ENCODE assay signal across 1 cellular context in the genomic region with DNA sequence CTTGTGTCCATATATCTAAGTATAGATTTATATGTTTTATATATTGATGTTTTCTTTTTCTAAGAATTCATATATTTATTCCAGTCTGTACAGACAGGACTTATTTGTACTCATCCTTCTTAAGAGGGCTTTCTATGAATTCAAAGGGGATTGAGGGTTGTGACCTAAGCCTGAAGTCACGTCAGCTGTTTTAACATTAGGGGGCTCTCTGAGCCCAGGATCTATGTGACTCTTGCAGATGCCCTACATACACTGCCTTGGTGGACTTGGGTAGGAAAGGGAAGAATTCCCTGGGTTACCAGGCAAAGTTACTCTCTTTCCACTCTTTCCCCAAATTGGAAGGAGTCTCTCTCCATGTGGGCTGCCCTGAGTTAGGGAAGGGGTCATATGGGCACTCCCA.
TF ChIP-seq lines count a peak whose summit lies in the region.

No MANE protein-coding gene starts in this region.

TF ChIP-seq in GM23338, 12 proteins besides CTCF, POLR2A, EP300 and RAD21 (continued from another document):
- TF ChIP-seq, protein P1, sequence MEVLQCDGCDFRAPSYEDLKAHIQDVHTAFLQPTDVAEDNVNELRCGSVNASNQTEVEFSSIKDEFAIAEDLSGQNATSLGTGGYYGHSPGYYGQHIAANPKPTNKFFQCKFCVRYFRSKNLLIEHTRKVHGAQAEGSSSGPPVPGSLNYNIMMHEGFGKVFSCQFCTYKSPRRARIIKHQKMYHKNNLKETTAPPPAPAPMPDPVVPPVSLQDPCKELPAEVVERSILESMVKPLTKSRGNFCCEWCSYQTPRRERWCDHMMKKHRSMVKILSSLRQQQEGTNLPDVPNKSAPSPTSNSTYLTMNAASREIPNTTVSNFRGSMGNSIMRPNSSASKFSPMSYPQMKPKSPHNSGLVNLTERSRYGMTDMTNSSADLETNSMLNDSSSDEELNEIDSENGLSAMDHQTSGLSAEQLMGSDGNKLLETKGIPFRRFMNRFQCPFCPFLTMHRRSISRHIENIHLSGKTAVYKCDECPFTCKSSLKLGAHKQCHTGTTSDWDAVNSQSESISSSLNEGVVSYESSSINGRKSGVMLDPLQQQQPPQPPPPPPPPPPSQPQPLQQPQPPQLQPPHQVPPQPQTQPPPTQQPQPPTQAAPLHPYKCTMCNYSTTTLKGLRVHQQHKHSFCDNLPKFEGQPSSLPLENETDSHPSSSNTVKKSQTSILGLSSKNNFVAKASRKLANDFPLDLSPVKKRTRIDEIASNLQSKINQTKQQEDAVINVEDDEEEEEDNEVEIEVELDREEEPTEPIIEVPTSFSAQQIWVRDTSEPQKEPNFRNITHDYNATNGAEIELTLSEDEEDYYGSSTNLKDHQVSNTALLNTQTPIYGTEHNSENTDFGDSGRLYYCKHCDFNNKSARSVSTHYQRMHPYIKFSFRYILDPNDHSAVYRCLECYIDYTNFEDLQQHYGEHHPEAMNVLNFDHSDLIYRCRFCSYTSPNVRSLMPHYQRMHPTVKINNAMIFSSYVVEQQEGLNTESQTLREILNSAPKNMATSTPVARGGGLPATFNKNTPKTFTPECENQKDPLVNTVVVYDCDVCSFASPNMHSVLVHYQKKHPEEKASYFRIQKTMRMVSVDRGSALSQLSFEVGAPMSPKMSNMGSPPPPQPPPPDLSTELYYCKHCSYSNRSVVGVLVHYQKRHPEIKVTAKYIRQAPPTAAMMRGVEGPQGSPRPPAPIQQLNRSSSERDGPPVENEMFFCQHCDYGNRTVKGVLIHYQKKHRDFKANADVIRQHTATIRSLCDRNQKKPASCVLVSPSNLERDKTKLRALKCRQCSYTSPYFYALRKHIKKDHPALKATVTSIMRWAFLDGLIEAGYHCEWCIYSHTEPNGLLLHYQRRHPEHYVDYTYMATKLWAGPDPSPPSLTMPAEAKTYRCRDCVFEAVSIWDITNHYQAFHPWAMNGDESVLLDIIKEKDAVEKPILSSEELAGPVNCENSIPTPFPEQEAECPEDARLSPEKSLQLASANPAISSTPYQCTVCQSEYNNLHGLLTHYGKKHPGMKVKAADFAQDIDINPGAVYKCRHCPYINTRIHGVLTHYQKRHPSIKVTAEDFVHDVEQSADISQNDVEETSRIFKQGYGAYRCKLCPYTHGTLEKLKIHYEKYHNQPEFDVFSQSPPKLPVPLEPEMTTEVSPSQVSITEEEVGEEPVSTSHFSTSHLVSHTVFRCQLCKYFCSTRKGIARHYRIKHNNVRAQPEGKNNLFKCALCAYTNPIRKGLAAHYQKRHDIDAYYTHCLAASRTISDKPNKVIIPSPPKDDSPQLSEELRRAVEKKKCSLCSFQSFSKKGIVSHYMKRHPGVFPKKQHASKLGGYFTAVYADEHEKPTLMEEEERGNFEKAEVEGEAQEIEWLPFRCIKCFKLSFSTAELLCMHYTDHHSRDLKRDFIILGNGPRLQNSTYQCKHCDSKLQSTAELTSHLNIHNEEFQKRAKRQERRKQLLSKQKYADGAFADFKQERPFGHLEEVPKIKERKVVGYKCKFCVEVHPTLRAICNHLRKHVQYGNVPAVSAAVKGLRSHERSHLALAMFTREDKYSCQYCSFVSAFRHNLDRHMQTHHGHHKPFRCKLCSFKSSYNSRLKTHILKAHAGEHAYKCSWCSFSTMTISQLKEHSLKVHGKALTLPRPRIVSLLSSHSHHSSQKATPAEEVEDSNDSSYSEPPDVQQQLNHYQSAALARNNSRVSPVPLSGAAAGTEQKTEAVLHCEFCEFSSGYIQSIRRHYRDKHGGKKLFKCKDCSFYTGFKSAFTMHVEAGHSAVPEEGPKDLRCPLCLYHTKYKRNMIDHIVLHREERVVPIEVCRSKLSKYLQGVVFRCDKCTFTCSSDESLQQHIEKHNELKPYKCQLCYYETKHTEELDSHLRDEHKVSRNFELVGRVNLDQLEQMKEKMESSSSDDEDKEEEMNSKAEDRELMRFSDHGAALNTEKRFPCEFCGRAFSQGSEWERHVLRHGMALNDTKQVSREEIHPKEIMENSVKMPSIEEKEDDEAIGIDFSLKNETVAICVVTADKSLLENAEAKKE (CRISPR knock-in tag; IDR thresholded peaks at IDR 0.05), result no peak
- TF ChIP-seq POLR2AphosphoS5 (IDR thresholded peaks at IDR 0.05; ENCODE audit: low read depth), result no peak
TF ChIP-seq in GM23338: peak in this region for 0.
